In genomic region chr3:124217542-124217941, GRCh38 we compare ENCODE assay signal across 1 cellular context.
TF ChIP-seq lines count a peak whose summit lies in the region.

No MANE protein-coding gene starts in this region.

TF ChIP-seq in HepG2, 621 proteins besides CTCF, POLR2A, EP300 and RAD21 (continued from another document and continues in another):
- TF ChIP-seq MXD3 (CRISPR knock-in tag; IDR thresholded peaks at IDR 0.05) (peak; percentile 57; the same call in 1 of the 2 replicates), SCMH1 (CRISPR knock-in tag; IDR thresholded peaks at IDR 0.05; ENCODE audit: borderline replicate concordance) (no peak), ZNF766 (CRISPR knock-in tag; IDR thresholded peaks at IDR 0.05; ENCODE audit: borderline replicate concordance) (peak; percentile 86; the same call in 1 of the 2 replicates), ZMYM3 (CRISPR knock-in tag; IDR thresholded peaks at IDR 0.05) (no peak), ZNF296 (CRISPR knock-in tag; conservative IDR thresholded peaks at IDR 0.05) (no peak), HOXD1 (CRISPR knock-in tag; IDR thresholded peaks at IDR 0.05) (no peak), ZNF33A (CRISPR knock-in tag; IDR thresholded peaks at IDR 0.05; ENCODE audit: borderline replicate concordance) (no peak), TMF1 (CRISPR knock-in tag; IDR thresholded peaks at IDR 0.05; ENCODE audit: low read depth) (peak; percentile 88), PREB (CRISPR knock-in tag; IDR thresholded peaks at IDR 0.05) (no peak), TCF7L2 (IDR thresholded peaks at IDR 0.05; ENCODE audit: low read depth, low read length) (no peak), MED1 (CRISPR knock-in tag; IDR thresholded peaks at IDR 0.05) (peak; percentile 51; the same call in 1 of the 2 replicates), SP1 (IDR thresholded peaks at IDR 0.05) (no peak), SP1 (CRISPR knock-in tag; IDR thresholded peaks at IDR 0.05) (no peak), JUND (CRISPR knock-in tag; IDR thresholded peaks at IDR 0.05) (no peak), ZBTB40 (IDR thresholded peaks at IDR 0.05) (no peak), ZBTB40 (CRISPR knock-in tag; IDR thresholded peaks at IDR 0.05) (no peak; the same call in 1 of the 2 replicates), REPIN1 (CRISPR knock-in tag; IDR thresholded peaks at IDR 0.05; ENCODE audit: borderline replicate concordance, low read depth) (peak; percentile 84), HNF1A (IDR thresholded peaks at IDR 0.05; ENCODE audit: low read depth) (no peak), HNF1A (CRISPR knock-in tag; IDR thresholded peaks at IDR 0.05; ENCODE audit: borderline replicate concordance) (no peak), BHLHE40 (IDR thresholded peaks at IDR 0.05; ENCODE audit: low read length) (no peak), KLF9 (CRISPR knock-in tag; IDR thresholded peaks at IDR 0.05; ENCODE audit: low read depth) (peak; percentile 88; the same call in 1 of the 2 replicates), ZNF280D (CRISPR knock-in tag; IDR thresholded peaks at IDR 0.05) (peak; percentile 80; the same call in 1 of the 2 replicates), ZNF451 (CRISPR knock-in tag; IDR thresholded peaks at IDR 0.05) (peak; percentile 72; the same call in 1 of the 2 replicates), KDM3A (CRISPR knock-in tag; IDR thresholded peaks at IDR 0.05; ENCODE audit: low read depth) (no peak), ZNF556 (CRISPR knock-in tag; IDR thresholded peaks at IDR 0.05; ENCODE audit: borderline replicate concordance) (no peak), CENPBD1 (CRISPR knock-in tag; IDR thresholded peaks at IDR 0.05; ENCODE audit: borderline replicate concordance, low read depth) (no peak), STAT6 (CRISPR knock-in tag; IDR thresholded peaks at IDR 0.05; ENCODE audit: borderline replicate concordance) (no peak), ZSCAN25 (CRISPR knock-in tag; IDR thresholded peaks at IDR 0.05) (peak; percentile 67; the same call in 1 of the 2 replicates), ZNF614 (CRISPR knock-in tag; IDR thresholded peaks at IDR 0.05; ENCODE audit: borderline replicate concordance) (peak; percentile 71; the same call in 1 of the 2 replicates), NFKBIZ (CRISPR knock-in tag; IDR thresholded peaks at IDR 0.05) (peak; percentile 89), PHF5A (CRISPR knock-in tag; IDR thresholded peaks at IDR 0.05; ENCODE audit: low read depth, unreplicated experiment) (no peak), THYN1 (CRISPR knock-in tag; IDR thresholded peaks at IDR 0.05; ENCODE audit: borderline replicate concordance, low read depth) (no peak)
